In genomic region chr9:135343733-135344522, GRCh38 we compare ENCODE assay signal across 8 cellular contexts.
DNase-seq lines count a peak whose midpoint lies in the region; ATAC-seq and TF ChIP-seq lines count a peak whose summit lies in the region.

No MANE protein-coding gene starts in this region.

- H2BK120ac ChIP-seq in neuronal stem cell (ENCODE audit: low read depth, low read length), result no peak overlapping the region

- H3K9me3 ChIP-seq in neuronal stem cell (replicated peaks in 1 of 2; ENCODE audit: control insufficient read depth in 2 of 2, insufficient read depth in 1 of 2, low read depth in 1 of 2, low read length in 2 of 2) (no peaks in the 10 kb centered on the region), vagina (no peaks in the 10 kb centered on the region)

- peak overlapping the region; percentile 76 for H2BK12ac ChIP-seq in neuronal stem cell (ENCODE audit: low read length)

- no CpG with 5 or more reads among the region's 27 CpGs for WGBS in neuronal stem cell (ENCODE audit: extremely low coverage in 2 of 2, insufficient read length in 2 of 2, insufficient replicate concordance in 1 of 2), 2 donors

- H3K79me1 ChIP-seq in neuronal stem cell (ENCODE audit: low read depth, low read length), result no peaks in the 10 kb centered on the region

- no peak overlapping the region for H2AFZ ChIP-seq in neuronal stem cell (ENCODE audit: low read length)

- H3K4me1 ChIP-seq in neuronal stem cell (ENCODE audit: control insufficient read depth in 2 of 2, insufficient read depth in 1 of 2, low read depth in 1 of 2, low read length in 2 of 2), result peaks cover 0 to 15% of the 10 kb centered on the region in 2 donors
- peaks cover 7% of the 10 kb centered on the region for H3K4me1 ChIP-seq in vagina

- intact Hi-C loops in vagina (cut with DNase I), result loop anchor here (2.0 kb wide), 1 partner anchor 259 kb away; no protein-coding TSS in a partner anchor

- peak overlapping the region; percentile 71 for H3K23ac ChIP-seq in neuronal stem cell (ENCODE audit: low read depth, low read length, poor library complexity)

- peak; percentile 4 for DNase-seq in activated CD4-positive, CD25-positive, alpha-beta regulatory T cell treated with anti-CD3 and anti-CD28 coated beads, Interleukin-2, amount 50 U/mL, for 16 hours (ENCODE audit: low read depth, low spot score)
- DNase-seq in NCI-H2196 treated with DMSO at 0.1 percent for 48 hours (lab: John Stamatoyannopoulos, UW; ENCODE audit: unreplicated experiment) (peak; percentile 15), fibroblast of mammary gland (ENCODE audit: low read depth) (peak; percentile 19), neuronal stem cell (ENCODE audit: low spot score) (peak; percentile 73), vagina (ENCODE audit: extremely low spot score in 2 of 2) (no peak)
- DNase-seq in activated CD8-positive, alpha-beta memory T cell treated with anti-CD3 and anti-CD28 coated beads for 48 hours (ENCODE audit: low read depth in 2 of 3, low spot score in 2 of 3), result peak; percentile 5 to 52 (median 26)

- no peak overlapping the region for H3K4me2 ChIP-seq in neuronal stem cell (ENCODE audit: insufficient read depth, low read length, poor library complexity, severe bottlenecking)

- TF ChIP-seq POLR2A in vagina (IDR thresholded peaks at IDR 0.05), result no peak

- H3K27me3 ChIP-seq in neuronal stem cell (ENCODE audit: control insufficient read depth in 3 of 3, insufficient read depth in 3 of 3, low read depth in 1 of 3, low read length in 3 of 3), result peaks cover 0 to 69% (median 3%) of the 10 kb centered on the region in 3 experiments
- H3K27me3 ChIP-seq in vagina, result no peaks in the 10 kb centered on the region

- no peak overlapping the region for H2BK15ac ChIP-seq in neuronal stem cell (ENCODE audit: low read length)

- H3K27ac ChIP-seq in neuronal stem cell (replicated peaks; ENCODE audit: low read length) (no peak overlapping the region), vagina (no peak overlapping the region)

- H4K8ac ChIP-seq in neuronal stem cell (ENCODE audit: low read depth, low read length), result no peak overlapping the region

- ATAC-seq in activated CD4-positive, CD25-positive, alpha-beta regulatory T cell treated with anti-CD3 and anti-CD28 coated beads, Interleukin-2, amount 50 U/mL, for 24 hours, result no peak
- no peak for ATAC-seq in GM18909 (IDR thresholded peaks at IDR 0.05; ENCODE audit: poor library complexity, unreplicated experiment)

- H3K14ac ChIP-seq in neuronal stem cell (ENCODE audit: low read length), result no peak overlapping the region

- H4K91ac ChIP-seq in neuronal stem cell (ENCODE audit: low read depth, low read length, poor library complexity), result no peak overlapping the region

- no peak overlapping the region for H3K4me3 ChIP-seq in fibroblast of mammary gland (ENCODE audit: control insufficient read depth, low read depth, low read length)
- peak overlapping the region in 1 of 2 donors; percentile 51 for H3K4me3 ChIP-seq in neuronal stem cell (ENCODE audit: low read length in 2 of 2)
- H3K4me3 ChIP-seq in vagina, result no peak overlapping the region

- H3K4ac ChIP-seq in neuronal stem cell (ENCODE audit: low read length), result peak overlapping the region; percentile 61

- H3K9ac ChIP-seq in neuronal stem cell (ENCODE audit: low read depth, low read length, poor library complexity), result peak overlapping the region; percentile 67

- H3K36me3 ChIP-seq in neuronal stem cell (replicated peaks in 1 of 2; ENCODE audit: control insufficient read depth in 2 of 2, insufficient read depth in 2 of 2, low read length in 2 of 2) (no peaks in the 10 kb centered on the region), vagina (no peaks in the 10 kb centered on the region)

- TF ChIP-seq CTCF in fibroblast of mammary gland (conservative IDR thresholded peaks at IDR 0.05; ENCODE audit: control insufficient read depth, insufficient read depth, low read depth, low read length) (peak; percentile 61), vagina (IDR thresholded peaks at IDR 0.05) (peak; percentile 34 to 82 (median 56))

- peak overlapping the region; percentile 55 for H2BK5ac ChIP-seq in neuronal stem cell (ENCODE audit: low read length)

- H2AK5ac ChIP-seq in neuronal stem cell (ENCODE audit: low read depth, low read length), result peak overlapping the region; percentile 77

- H3K18ac ChIP-seq in neuronal stem cell (ENCODE audit: low read length), result peak overlapping the region; percentile 39

Comparison
In these comparisons a context has a peak if more than half of its experiments do, and no peak if none do; other contexts are left out.
1. DNase-seq: peak in activated CD4-positive, CD25-positive, alpha-beta regulatory T cell treated with anti-CD3 and anti-CD28 coated beads, Interleukin-2, amount 50 U/mL, for 16 hours (single experiment), NCI-H2196 treated with DMSO at 0.1 percent for 48 hours (single experiment), activated CD8-positive, alpha-beta memory T cell treated with anti-CD3 and anti-CD28 coated beads for 48 hours (3 of 3), fibroblast of mammary gland (single experiment) and neuronal stem cell (single experiment); none in vagina (0 of 2).